16 cellular contexts compared by ENCODE assay signal in genomic region chrX:31845003-31845402, GRCh38.
"Had no signal": no experiment of that assay in that cellular context is flagged by ENCODE, and none has a peak within 500 bp of the region (broad histone marks: within the 10 kb centered on the region; RNA-seq: fewer than 3 reads in every experiment).

No MANE protein-coding gene starts in this region.

- H3K9me3 ChIP-seq: mucosa of descending colon, prostate gland, sigmoid colon had no signal

- H3K27me3 ChIP-seq: sigmoid colon had no signal

- H3K36me3 ChIP-seq: prostate gland, sigmoid colon had no signal

- DNase-seq: activated B cell treated with CpG ODN at 0.5 μM for 24 hours; activated CD4-positive, alpha-beta T cell treated with anti-CD3 and anti-CD28 coated beads, Interleukin-2, amount 10 ng/mL, durations not matched to agents 24 days and 14 days; activated CD8-positive, alpha-beta memory T cell treated with anti-CD3 and anti-CD28 coated beads for 24 hours; activated naive CD4-positive, alpha-beta T cell treated with anti-CD3 and anti-CD28 coated beads, Interleukin-2, amount 10 ng/mL, durations not matched to agents 7 days and 5 days; activated T-cell treated with anti-CD3 and anti-CD28 coated beads for 4 hours; cerebellar nuclear complex; left colon; mammary epithelial cell; mucosa of descending colon; natural killer cell; sigmoid colon; stimulated activated CD4-positive, alpha-beta T cell treated with anti-CD3 and anti-CD28 coated beads, Interleukin-4, amount 100 ng/mL, for 24 hours; stimulated activated naive CD8-positive, alpha-beta T cell treated with anti-CD3 and anti-CD28 coated beads, Interleukin-15, amount 100 ng/mL, for 72 hours; T-helper 2 cell had no signal

- H3K4me1 ChIP-seq: prostate gland, sigmoid colon had no signal

- H3K27ac ChIP-seq: epithelial cell of prostate, prostate gland, sigmoid colon had no signal

- ATAC-seq: left colon; mucosa of descending colon; natural killer cell; stimulated activated naive CD8-positive, alpha-beta T cell treated with anti-CD3 and anti-CD28 coated beads, Interleukin-15, amount 100 ng/mL, for 72 hours had no signal

- H3K4me3 ChIP-seq: mucosa of descending colon, prostate gland, sigmoid colon had no signal
